1 cellular context compared by ENCODE assay signal in the genomic region with DNA sequence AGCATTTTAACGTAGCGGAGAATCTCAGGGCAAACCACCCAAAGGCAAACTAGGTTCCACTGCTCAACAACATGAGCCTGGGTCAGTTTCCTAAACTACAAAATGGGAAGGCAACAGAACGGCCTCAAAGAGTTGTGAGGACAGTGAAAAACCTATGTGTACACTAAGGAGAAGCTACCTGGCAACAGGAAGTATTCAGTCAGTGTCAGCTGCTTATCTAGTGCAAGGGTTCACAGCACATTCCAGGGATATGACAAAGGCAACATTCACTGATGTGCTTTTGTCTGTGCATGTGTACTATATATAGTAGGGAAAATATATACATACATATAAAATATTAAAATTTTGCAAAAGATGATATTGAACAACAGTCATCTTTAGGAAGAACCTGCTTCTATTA.
TF ChIP-seq lines count a peak whose summit lies in the region.

No MANE protein-coding gene starts in this region.

TF ChIP-seq in GM23338, 12 proteins besides CTCF, POLR2A, EP300 and RAD21:
- TF ChIP-seq, protein P1, sequence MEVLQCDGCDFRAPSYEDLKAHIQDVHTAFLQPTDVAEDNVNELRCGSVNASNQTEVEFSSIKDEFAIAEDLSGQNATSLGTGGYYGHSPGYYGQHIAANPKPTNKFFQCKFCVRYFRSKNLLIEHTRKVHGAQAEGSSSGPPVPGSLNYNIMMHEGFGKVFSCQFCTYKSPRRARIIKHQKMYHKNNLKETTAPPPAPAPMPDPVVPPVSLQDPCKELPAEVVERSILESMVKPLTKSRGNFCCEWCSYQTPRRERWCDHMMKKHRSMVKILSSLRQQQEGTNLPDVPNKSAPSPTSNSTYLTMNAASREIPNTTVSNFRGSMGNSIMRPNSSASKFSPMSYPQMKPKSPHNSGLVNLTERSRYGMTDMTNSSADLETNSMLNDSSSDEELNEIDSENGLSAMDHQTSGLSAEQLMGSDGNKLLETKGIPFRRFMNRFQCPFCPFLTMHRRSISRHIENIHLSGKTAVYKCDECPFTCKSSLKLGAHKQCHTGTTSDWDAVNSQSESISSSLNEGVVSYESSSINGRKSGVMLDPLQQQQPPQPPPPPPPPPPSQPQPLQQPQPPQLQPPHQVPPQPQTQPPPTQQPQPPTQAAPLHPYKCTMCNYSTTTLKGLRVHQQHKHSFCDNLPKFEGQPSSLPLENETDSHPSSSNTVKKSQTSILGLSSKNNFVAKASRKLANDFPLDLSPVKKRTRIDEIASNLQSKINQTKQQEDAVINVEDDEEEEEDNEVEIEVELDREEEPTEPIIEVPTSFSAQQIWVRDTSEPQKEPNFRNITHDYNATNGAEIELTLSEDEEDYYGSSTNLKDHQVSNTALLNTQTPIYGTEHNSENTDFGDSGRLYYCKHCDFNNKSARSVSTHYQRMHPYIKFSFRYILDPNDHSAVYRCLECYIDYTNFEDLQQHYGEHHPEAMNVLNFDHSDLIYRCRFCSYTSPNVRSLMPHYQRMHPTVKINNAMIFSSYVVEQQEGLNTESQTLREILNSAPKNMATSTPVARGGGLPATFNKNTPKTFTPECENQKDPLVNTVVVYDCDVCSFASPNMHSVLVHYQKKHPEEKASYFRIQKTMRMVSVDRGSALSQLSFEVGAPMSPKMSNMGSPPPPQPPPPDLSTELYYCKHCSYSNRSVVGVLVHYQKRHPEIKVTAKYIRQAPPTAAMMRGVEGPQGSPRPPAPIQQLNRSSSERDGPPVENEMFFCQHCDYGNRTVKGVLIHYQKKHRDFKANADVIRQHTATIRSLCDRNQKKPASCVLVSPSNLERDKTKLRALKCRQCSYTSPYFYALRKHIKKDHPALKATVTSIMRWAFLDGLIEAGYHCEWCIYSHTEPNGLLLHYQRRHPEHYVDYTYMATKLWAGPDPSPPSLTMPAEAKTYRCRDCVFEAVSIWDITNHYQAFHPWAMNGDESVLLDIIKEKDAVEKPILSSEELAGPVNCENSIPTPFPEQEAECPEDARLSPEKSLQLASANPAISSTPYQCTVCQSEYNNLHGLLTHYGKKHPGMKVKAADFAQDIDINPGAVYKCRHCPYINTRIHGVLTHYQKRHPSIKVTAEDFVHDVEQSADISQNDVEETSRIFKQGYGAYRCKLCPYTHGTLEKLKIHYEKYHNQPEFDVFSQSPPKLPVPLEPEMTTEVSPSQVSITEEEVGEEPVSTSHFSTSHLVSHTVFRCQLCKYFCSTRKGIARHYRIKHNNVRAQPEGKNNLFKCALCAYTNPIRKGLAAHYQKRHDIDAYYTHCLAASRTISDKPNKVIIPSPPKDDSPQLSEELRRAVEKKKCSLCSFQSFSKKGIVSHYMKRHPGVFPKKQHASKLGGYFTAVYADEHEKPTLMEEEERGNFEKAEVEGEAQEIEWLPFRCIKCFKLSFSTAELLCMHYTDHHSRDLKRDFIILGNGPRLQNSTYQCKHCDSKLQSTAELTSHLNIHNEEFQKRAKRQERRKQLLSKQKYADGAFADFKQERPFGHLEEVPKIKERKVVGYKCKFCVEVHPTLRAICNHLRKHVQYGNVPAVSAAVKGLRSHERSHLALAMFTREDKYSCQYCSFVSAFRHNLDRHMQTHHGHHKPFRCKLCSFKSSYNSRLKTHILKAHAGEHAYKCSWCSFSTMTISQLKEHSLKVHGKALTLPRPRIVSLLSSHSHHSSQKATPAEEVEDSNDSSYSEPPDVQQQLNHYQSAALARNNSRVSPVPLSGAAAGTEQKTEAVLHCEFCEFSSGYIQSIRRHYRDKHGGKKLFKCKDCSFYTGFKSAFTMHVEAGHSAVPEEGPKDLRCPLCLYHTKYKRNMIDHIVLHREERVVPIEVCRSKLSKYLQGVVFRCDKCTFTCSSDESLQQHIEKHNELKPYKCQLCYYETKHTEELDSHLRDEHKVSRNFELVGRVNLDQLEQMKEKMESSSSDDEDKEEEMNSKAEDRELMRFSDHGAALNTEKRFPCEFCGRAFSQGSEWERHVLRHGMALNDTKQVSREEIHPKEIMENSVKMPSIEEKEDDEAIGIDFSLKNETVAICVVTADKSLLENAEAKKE (CRISPR knock-in tag; IDR thresholded peaks at IDR 0.05), result no peak
- TF ChIP-seq ZNF114 (CRISPR knock-in tag; IDR thresholded peaks at IDR 0.05), result no peak
- TF ChIP-seq, protein P2, sequence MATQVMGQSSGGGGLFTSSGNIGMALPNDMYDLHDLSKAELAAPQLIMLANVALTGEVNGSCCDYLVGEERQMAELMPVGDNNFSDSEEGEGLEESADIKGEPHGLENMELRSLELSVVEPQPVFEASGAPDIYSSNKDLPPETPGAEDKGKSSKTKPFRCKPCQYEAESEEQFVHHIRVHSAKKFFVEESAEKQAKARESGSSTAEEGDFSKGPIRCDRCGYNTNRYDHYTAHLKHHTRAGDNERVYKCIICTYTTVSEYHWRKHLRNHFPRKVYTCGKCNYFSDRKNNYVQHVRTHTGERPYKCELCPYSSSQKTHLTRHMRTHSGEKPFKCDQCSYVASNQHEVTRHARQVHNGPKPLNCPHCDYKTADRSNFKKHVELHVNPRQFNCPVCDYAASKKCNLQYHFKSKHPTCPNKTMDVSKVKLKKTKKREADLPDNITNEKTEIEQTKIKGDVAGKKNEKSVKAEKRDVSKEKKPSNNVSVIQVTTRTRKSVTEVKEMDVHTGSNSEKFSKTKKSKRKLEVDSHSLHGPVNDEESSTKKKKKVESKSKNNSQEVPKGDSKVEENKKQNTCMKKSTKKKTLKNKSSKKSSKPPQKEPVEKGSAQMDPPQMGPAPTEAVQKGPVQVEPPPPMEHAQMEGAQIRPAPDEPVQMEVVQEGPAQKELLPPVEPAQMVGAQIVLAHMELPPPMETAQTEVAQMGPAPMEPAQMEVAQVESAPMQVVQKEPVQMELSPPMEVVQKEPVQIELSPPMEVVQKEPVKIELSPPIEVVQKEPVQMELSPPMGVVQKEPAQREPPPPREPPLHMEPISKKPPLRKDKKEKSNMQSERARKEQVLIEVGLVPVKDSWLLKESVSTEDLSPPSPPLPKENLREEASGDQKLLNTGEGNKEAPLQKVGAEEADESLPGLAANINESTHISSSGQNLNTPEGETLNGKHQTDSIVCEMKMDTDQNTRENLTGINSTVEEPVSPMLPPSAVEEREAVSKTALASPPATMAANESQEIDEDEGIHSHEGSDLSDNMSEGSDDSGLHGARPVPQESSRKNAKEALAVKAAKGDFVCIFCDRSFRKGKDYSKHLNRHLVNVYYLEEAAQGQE (IDR thresholded peaks at IDR 0.05; ENCODE audit: unreplicated experiment), result no peak
- no peak for TF ChIP-seq CREB1 (CRISPR knock-in tag; IDR thresholded peaks at IDR 0.05; ENCODE audit: low read depth)
- TF ChIP-seq ZNF331 (CRISPR knock-in tag; IDR thresholded peaks at IDR 0.05; ENCODE audit: low read depth), result no peak
- no peak for TF ChIP-seq STAT1 (IDR thresholded peaks at IDR 0.05; ENCODE audit: unreplicated experiment)
